Comparison of ENCODE assay signal across 18 cellular contexts in genomic region chr3:166526878-166527277, GRCh38.
DNase-seq lines count a peak whose midpoint lies in the region; TF ChIP-seq lines count a peak whose summit lies in the region.
"Had no signal": no experiment of that assay in that cellular context is flagged by ENCODE, and none has a peak within 500 bp of the region (broad histone marks: within the 10 kb centered on the region; RNA-seq: fewer than 3 reads in every experiment).

No MANE protein-coding gene starts in this region.

- H3K4me1 ChIP-seq in right atrium auricular region, result no peaks in the 10 kb centered on the region
- H3K4me1 ChIP-seq: BLaER1 had no signal

- H3K27me3 ChIP-seq in right atrium auricular region, result no peaks in the 10 kb centered on the region
- H3K27me3 ChIP-seq: BLaER1 had no signal

- H3K9me3 ChIP-seq in right atrium auricular region, result peaks cover 0 to under 1% of the 10 kb centered on the region in 2 donors

- DNase-seq in NCI-H146 (lab: John Stamatoyannopoulos, UW) (peak; percentile 5), NCI-H146 treated with DMSO at 0.1 percent for 48 hours (lab: John Stamatoyannopoulos, UW; ENCODE audit: unreplicated experiment) (no peak), NCI-H82 (lab: John Stamatoyannopoulos, UW) (peak; percentile 16), NCI-H82 treated with DMSO at 0.1 percent for 48 hours (lab: John Stamatoyannopoulos, UW; ENCODE audit: unreplicated experiment) (no peak), NCI-H69 (lab: John Stamatoyannopoulos, UW) (peak; percentile 81), retina (peak; percentile 54), right atrium auricular region (ENCODE audit: low spot score) (no peak), cardiac septum (ENCODE audit: low spot score) (no peak)
- DNase-seq: CD4-positive, alpha-beta memory T cell; DMS153; DMS79 treated with DMSO at 0.1 percent for 48 hours; GOT3; H7; HFFc6 had no signal

- H3K36me3 ChIP-seq in right atrium auricular region, result no peaks in the 10 kb centered on the region
- H3K36me3 ChIP-seq: BLaER1 had no signal

- H3K4me3 ChIP-seq in right atrium auricular region, result no peak overlapping the region
- H3K4me3 ChIP-seq: BLaER1, GM12878 had no signal

- TF ChIP-seq CTCF in right atrium auricular region (IDR thresholded peaks at IDR 0.05), result no peak

- H3K27ac ChIP-seq in right atrium auricular region, result no peak overlapping the region
- H3K27ac ChIP-seq: 22Rv1, BLaER1, HL-60 had no signal

- intact Hi-C loops in cardiac septum (cut with DNase I), result no loop called here

Comparison
In these comparisons a context has a peak if more than half of its experiments do, and no peak if none do; other contexts are left out.
1. DNase-seq: peak in NCI-H146 (single experiment), NCI-H82 (single experiment), NCI-H69 (single experiment) and retina (single experiment); none in NCI-H146 treated with DMSO at 0.1 percent for 48 hours (single experiment), NCI-H82 treated with DMSO at 0.1 percent for 48 hours (single experiment), right atrium auricular region (single experiment) and cardiac septum (single experiment).